In the genomic region with DNA sequence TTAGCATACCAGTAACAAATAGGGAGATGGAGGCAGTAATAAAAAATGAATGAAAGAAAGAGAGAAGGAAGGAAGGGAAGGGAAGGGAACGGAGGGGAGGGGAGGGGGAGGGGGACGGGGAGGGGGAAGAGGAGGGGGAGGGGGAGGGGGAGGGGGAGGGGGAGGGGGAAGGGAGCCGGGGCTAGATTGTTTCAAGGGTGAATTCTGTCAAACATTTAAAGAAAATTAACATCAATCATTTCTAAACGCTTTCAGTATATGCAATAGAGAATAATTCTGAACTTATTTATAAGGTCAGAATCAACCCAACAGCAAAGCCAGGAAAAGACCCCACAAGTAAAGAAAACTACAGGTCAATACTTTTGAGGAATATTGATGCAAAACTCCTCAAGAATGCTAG, we compare ENCODE assay signal across 8 cellular contexts.
"Had no signal": no experiment of that assay in that cellular context is flagged by ENCODE, and none has a peak within 500 bp of the region (broad histone marks: within the 10 kb centered on the region; RNA-seq: fewer than 3 reads in every experiment).

No MANE protein-coding gene starts in this region.

- DNase-seq: GDM1, GF-D8 had no signal

- FAIRE-seq: G401.6, GM12878, GM12891, GM12892, GM18507, GM19239 had no signal

- H3K4me3 ChIP-seq: GM12878 had no signal

- ATAC-seq: GM12878 had no signal
